Comparison of ENCODE assay signal across 7 cellular contexts in genomic region chr6:155340464-155341129, GRCh38. TPM values are rescaled to one million over a fixed set of nuclear protein-coding genes. Genes with fewer than 3 reads are reported as not detected.
DNase-seq lines count a peak whose midpoint lies in the region; ATAC-seq and TF ChIP-seq lines count a peak whose summit lies in the region.

No MANE protein-coding gene starts in this region.

- H3K4me1 ChIP-seq in PC-3 (ENCODE audit: insufficient read depth, low read length) (peaks cover 14% of the 10 kb centered on the region), mesenchymal stem cell (ENCODE audit: control insufficient read depth, insufficient read depth, low read depth, low read length) (no peaks in the 10 kb centered on the region), body of pancreas (no peaks in the 10 kb centered on the region)

- H3K9me2 ChIP-seq in PC-3 (replicated peaks; ENCODE audit: low read length): no peaks in the 10 kb centered on the region

- peak overlapping the region; percentile 52 for H4K91ac ChIP-seq in mesenchymal stem cell (ENCODE audit: low read length)

- H3K9me3 ChIP-seq in PC-3 (ENCODE audit: low read length) (no peaks in the 10 kb centered on the region), mesenchymal stem cell (ENCODE audit: control insufficient read depth, low read length) (peaks cover 29% of the 10 kb centered on the region), body of pancreas (no peaks in the 10 kb centered on the region)

- peak overlapping the region; percentile 11 for H2BK120ac ChIP-seq in mesenchymal stem cell (ENCODE audit: low read depth, low read length)

- WGBS in mesenchymal stem cell: 72% methylated on average over 2 of the region's 2 CpGs
- 62 to 83% methylated on average over 2 of the region's 2 CpGs for WGBS in body of pancreas, 2 donors

- BruUV-seq in PC-3 (replicated peaks; lab: Mats Ljungman, UMichigan): no TSS peak

- peak overlapping the region; percentile 71 to 92 for H2BK12ac ChIP-seq in mesenchymal stem cell (ENCODE audit: low read length in 2 of 2)

- intact Hi-C loops in PC-3 (cut with micrococcal nuclease): loop anchor here (5.0 kb wide), 2 partner anchors 152 to 192 kb away; no protein-coding TSS in a partner anchor
- intact Hi-C loops in body of pancreas (cut with DNase I): no loop called here

- peak; percentile 54 for DNase-seq in PC-3
- peak; percentile 86 for DNase-seq in mesenchymal stem cell
- no peak for DNase-seq in NCI-H187 treated with DMSO at 0.1 percent for 48 hours (lab: John Stamatoyannopoulos, UW)
- no peak for DNase-seq in body of pancreas
- no peak for DNase-seq in 8988T

- H3K36me3 ChIP-seq in PC-3 (ENCODE audit: low read depth, low read length) (no peaks in the 10 kb centered on the region), mesenchymal stem cell (ENCODE audit: control insufficient read depth in 1 of 2, insufficient read depth in 2 of 2, low read depth in 1 of 2, low read length in 2 of 2) (no peaks in the 10 kb centered on the region), body of pancreas (replicated peaks in 1 of 2; ENCODE audit: insufficient read depth in 1 of 2, low read depth in 2 of 2) (no peaks in the 10 kb centered on the region)

- no peaks in the 10 kb centered on the region for H3F3A ChIP-seq in PC-3 (ENCODE audit: low read length, unreplicated experiment)

- no peak for TF ChIP-seq POLR2A in GM18505 (IDR thresholded peaks at IDR 0.05; ENCODE audit: borderline replicate concordance, extremely low read depth, insufficient read depth, insufficient read length)
- TF ChIP-seq POLR2A in body of pancreas (IDR thresholded peaks at IDR 0.05): no peak

- H4K8ac ChIP-seq in mesenchymal stem cell (ENCODE audit: low read length): peak overlapping the region; percentile 70

- peak overlapping the region; percentile 40 for H2BK15ac ChIP-seq in mesenchymal stem cell (ENCODE audit: low read depth, poor library complexity, severe bottlenecking)

- H3K4me3 ChIP-seq in PC-3 (ENCODE audit: low read length) (no peak overlapping the region), mesenchymal stem cell (ENCODE audit: insufficient read depth in 1 of 2, low read depth in 1 of 2, low read length in 2 of 2) (no peak overlapping the region), body of pancreas (no peak overlapping the region)

- CTCF ChIA-PET in PC-3 (lab: Charles Lee): no interaction called here

- no peaks in the 10 kb centered on the region for H4K20me1 ChIP-seq in PC-3 (ENCODE audit: low read length)

- H3K27ac ChIP-seq in PC-3 (ENCODE audit: low read length): peak overlapping the region; percentile 95
- no peak overlapping the region for H3K27ac ChIP-seq in mesenchymal stem cell (ENCODE audit: low read length, poor library complexity, severe bottlenecking)
- no peak overlapping the region for H3K27ac ChIP-seq in body of pancreas

- no peak overlapping the region for H3K23ac ChIP-seq in mesenchymal stem cell (ENCODE audit: low read length in 2 of 2)

- H3K14ac ChIP-seq in mesenchymal stem cell (ENCODE audit: low read length in 2 of 2): peak overlapping the region in 1 of 2 experiments; percentile 48

- POLR2A ChIA-PET in PC-3 (lab: Charles Lee; ENCODE audit: unreplicated experiment): no interaction called here

- no peaks in the 10 kb centered on the region for H3K27me3 ChIP-seq in PC-3 (ENCODE audit: low read length)
- H3K27me3 ChIP-seq in mesenchymal stem cell (ENCODE audit: control insufficient read depth in 1 of 2, insufficient read depth in 1 of 2, low read length in 2 of 2): no peaks in the 10 kb centered on the region
- H3K27me3 ChIP-seq in body of pancreas: no peaks in the 10 kb centered on the region

- no peak overlapping the region for H2BK5ac ChIP-seq in mesenchymal stem cell (ENCODE audit: low read depth, low read length, poor library complexity, severe bottlenecking)

- no peak overlapping the region for H2AFZ ChIP-seq in PC-3 (ENCODE audit: low read length)
- H2AFZ ChIP-seq in mesenchymal stem cell (ENCODE audit: low read depth, low read length): no peak overlapping the region

- no peaks in the 10 kb centered on the region for H3K79me2 ChIP-seq in PC-3 (ENCODE audit: low read length)

- H3K4me2 ChIP-seq in PC-3 (ENCODE audit: low read length): peak overlapping the region; percentile 7; the same call in 1 of the 2 replicates
- H3K4me2 ChIP-seq in mesenchymal stem cell (ENCODE audit: low read length, poor library complexity, severe bottlenecking): no peak overlapping the region

- peak overlapping the region; percentile 58 to 98 for H3K18ac ChIP-seq in mesenchymal stem cell (ENCODE audit: low read depth in 1 of 2, low read length in 2 of 2)

- H3K79me1 ChIP-seq in mesenchymal stem cell (replicated peaks; ENCODE audit: low read length, poor library complexity, severe bottlenecking): no peaks in the 10 kb centered on the region

- TF ChIP-seq CTCF in PC-3 (conservative IDR thresholded peaks at IDR 0.05; ENCODE audit: low read depth, low read length) (peak; percentile 46; the same call in 1 of the 2 replicates), body of pancreas (IDR thresholded peaks at IDR 0.05) (no peak)

- H3K4ac ChIP-seq in mesenchymal stem cell (ENCODE audit: low read depth in 1 of 2, low read length in 2 of 2): peak overlapping the region; percentile 67 to 95

- peak overlapping the region; percentile 59 for H3K9ac ChIP-seq in PC-3 (ENCODE audit: low read length)
- peak overlapping the region; percentile 63 for H3K9ac ChIP-seq in mesenchymal stem cell (ENCODE audit: low read length)

- no peak overlapping the region for H2AK5ac ChIP-seq in mesenchymal stem cell (ENCODE audit: low read length, severe bottlenecking)

- ATAC-seq in GM18505 (IDR thresholded peaks at IDR 0.05; ENCODE audit: unreplicated experiment) (peak; percentile 28), HG02588 (IDR thresholded peaks at IDR 0.05; ENCODE audit: unreplicated experiment) (peak; percentile 14), PC-3 (peak; percentile 49), body of pancreas (no peak)

RNA-seq across cellular contexts. Expression of gene TFB1M, which starts 26.3 kb away (rescaled TPM):
- 23.1 and 25.6 TPM in 2 replicates for total RNA-seq in PC-3 (2014; rRNA removed)
- 69.5 TPM for polyA plus RNA-seq in mesenchymal stem cell (2013, experiment 1 of 2)
- polyA plus RNA-seq in mesenchymal stem cell (2013, experiment 2 of 2): 67.3 TPM
- 1 to 10 TPM; 8.8 to 9.9 TPM for total RNA-seq in body of pancreas

Comparison
In these comparisons a context has a peak if more than half of its experiments do, and no peak if none do; other contexts are left out.
1. DNase-seq: peak in PC-3 (single experiment) and mesenchymal stem cell (single experiment); none in NCI-H187 treated with DMSO at 0.1 percent for 48 hours (single experiment), body of pancreas (0 of 4) and 8988T (single experiment).